Comparison of ENCODE assay signal across 15 cellular contexts in the genomic region with DNA sequence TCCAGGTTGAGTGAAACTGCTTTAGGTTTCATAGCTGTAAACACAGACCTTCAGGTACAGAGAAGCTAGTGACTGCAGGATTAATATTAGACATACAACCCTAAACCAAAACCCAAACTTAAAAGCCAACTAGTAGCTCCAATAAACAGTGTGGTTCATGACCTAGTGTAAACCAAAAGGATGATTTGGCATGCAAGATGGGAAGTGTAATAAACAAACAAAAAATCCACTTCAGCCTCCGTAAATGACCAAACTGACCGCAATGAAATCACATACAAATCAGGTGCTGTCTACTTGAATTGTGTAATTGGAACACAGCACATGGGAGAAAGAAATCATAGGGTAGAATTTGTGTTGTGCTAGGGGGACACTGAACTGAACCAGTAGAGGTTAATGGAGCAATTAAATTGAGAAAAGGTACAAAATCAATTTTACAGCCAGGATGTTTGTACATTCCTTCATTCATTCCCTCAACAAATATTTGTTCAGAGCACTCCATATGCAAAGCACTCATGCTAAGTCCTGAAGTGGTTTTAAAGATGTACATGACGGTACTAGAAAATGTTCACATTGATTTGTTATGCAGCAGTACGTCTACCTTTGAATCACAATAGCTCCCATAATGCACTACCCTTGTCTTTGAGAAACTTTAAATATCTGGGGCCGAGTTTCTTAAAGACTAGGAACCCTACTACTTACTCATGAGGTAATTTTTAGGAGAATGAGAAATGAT.
"Had no signal": no experiment of that assay in that cellular context is flagged by ENCODE, and none has a peak within 500 bp of the region (broad histone marks: within the 10 kb centered on the region; RNA-seq: fewer than 3 reads in every experiment).

No MANE protein-coding gene starts in this region.

- H3K27ac ChIP-seq: skin epidermis, stomach, tibial artery, uterus had no signal

- ATAC-seq: activated CD8-positive, alpha-beta T cell treated with anti-CD3 and anti-CD28 coated beads for 36 hours; naive thymus-derived CD4-positive, alpha-beta T cell had no signal

- H3K36me3 ChIP-seq: stomach, tibial artery, uterus had no signal

- H3K27me3 ChIP-seq: stomach, uterus had no signal

- DNase-seq: activated CD4-positive, alpha-beta T cell treated with anti-CD3 and anti-CD28 coated beads for 1 hour; activated CD8-positive, alpha-beta memory T cell treated with anti-CD3 and anti-CD28 coated beads, Interleukin-2, amount 50 U/mL, for 48 hours; activated CD8-positive, alpha-beta T cell treated with anti-CD3 and anti-CD28 coated beads for 36 hours; activated naive CD8-positive, alpha-beta T cell treated with anti-CD3 and anti-CD28 coated beads, Interleukin-2, amount 10 ng/mL, durations not matched to agents 7 days and 5 days; anterior cingulate cortex; endodermal cell; erythroblast; hippocampal formation; naive thymus-derived CD4-positive, alpha-beta T cell; posterior cingulate gyrus; stimulated activated CD4-positive, alpha-beta T cell treated with anti-CD3 and anti-CD28 coated beads, Interleukin-4, amount 100 ng/mL, for 4 hours; stomach; tibial artery; uterus had no signal

- H3K4me3 ChIP-seq: skin epidermis, stomach, tibial artery, uterus had no signal

- H3K4me1 ChIP-seq: stomach, tibial artery, uterus had no signal

- H3K9me3 ChIP-seq: tibial artery, uterus had no signal
